Comparison of ENCODE assay signal across 17 cellular contexts in the genomic region with DNA sequence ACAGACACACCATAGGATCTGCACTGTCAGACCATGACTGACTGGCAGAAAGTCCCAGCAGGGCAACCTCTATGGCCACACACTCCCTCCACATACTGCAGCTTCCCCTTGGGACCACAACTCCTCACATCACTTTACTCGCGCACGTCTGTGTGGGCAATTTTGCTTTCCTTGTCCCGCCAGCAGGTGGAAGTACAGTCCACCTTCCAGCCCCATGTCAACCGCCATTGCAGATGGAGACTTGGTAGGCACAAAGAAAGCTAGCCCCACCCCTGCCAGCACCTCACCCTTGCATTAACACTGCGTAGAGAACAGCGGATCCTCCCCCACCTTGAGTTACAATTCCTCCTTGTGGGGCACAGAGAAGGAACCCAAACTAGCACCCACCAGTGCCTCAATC.
DNase-seq lines count a peak whose midpoint lies in the region; TF ChIP-seq lines count a peak whose summit lies in the region.
"Had no signal": no experiment of that assay in that cellular context is flagged by ENCODE, and none has a peak within 500 bp of the region (broad histone marks: within the 10 kb centered on the region; RNA-seq: fewer than 3 reads in every experiment).

No MANE protein-coding gene starts in this region.

- DNase-seq in NCI-H82 (lab: John Stamatoyannopoulos, UW) (peak; percentile 13), NCI-H82 treated with DMSO at 0.1 percent for 48 hours (lab: John Stamatoyannopoulos, UW; ENCODE audit: unreplicated experiment) (no peak), HuH-7 (ENCODE audit: low spot score) (peak; percentile 9), NCI-H1105 (lab: John Stamatoyannopoulos, UW) (no peak), OCI-M2 (lab: John Stamatoyannopoulos, UW; ENCODE audit: unreplicated experiment) (no peak), midbrain (lab: John Stamatoyannopoulos, UW) (no peak)
- DNase-seq: activated T-cell treated with anti-CD3 and anti-CD28 coated beads, Interleukin-2, amount 50 U/mL, for 48 hours; CD4-positive, alpha-beta T cell; DMS79 treated with DMSO at 0.1 percent for 48 hours; effector memory CD8-positive, alpha-beta T cell; MM.1S; NCI-H226; right cardiac atrium; substantia nigra had no signal

- no peak overlapping the region for H3K9ac ChIP-seq in liver (ENCODE audit: low read depth in 1 of 2, low read length in 2 of 2)

- H3K27me3 ChIP-seq in liver (ENCODE audit: control insufficient read depth in 4 of 4, insufficient read depth in 4 of 4, low read length in 3 of 4) = no peaks in the 10 kb centered on the region

- H3K4me1 ChIP-seq in liver (ENCODE audit: control insufficient read depth in 4 of 4, insufficient read depth in 4 of 4, low read length in 3 of 4) = no peaks in the 10 kb centered on the region

- peaks cover 0 to 3% (median 0%) of the 10 kb centered on the region in 4 donors for H3K9me3 ChIP-seq in liver (ENCODE audit: control insufficient read depth in 4 of 4, low read length in 3 of 4)

- no peak overlapping the region for H3K4me3 ChIP-seq in liver (ENCODE audit: low read depth in 1 of 3, low read length in 3 of 3)
- H3K4me3 ChIP-seq: lung had no signal

- WGBS in liver = 59% methylated on average over 7 of the region's 7 CpGs

- H3K27ac ChIP-seq in VCaP (no peak overlapping the region), liver (ENCODE audit: low read depth in 1 of 2, low read length in 2 of 2) (no peak overlapping the region)

- no peaks in the 10 kb centered on the region for H3K36me3 ChIP-seq in liver (ENCODE audit: control insufficient read depth in 4 of 4, insufficient read depth in 3 of 4, low read depth in 1 of 4, low read length in 3 of 4)

- TF ChIP-seq CTCF in VCaP (conservative IDR thresholded peaks at IDR 0.05) (peak; percentile 62), liver (IDR thresholded peaks at IDR 0.05; ENCODE audit: low read depth, low read length, missing input control) (peak; percentile 26)

- peak; percentile 54 to 67 for TF ChIP-seq RAD21 in liver (IDR thresholded peaks at IDR 0.05)

TF ChIP-seq in liver, 16 proteins besides CTCF, POLR2A, EP300 and RAD21:
- TF ChIP-seq JUND (IDR thresholded peaks at IDR 0.05) = no peak
- no peak for TF ChIP-seq TAF1 (conservative IDR thresholded peaks at IDR 0.05)
- no peak for TF ChIP-seq FOXA1 (IDR thresholded peaks at IDR 0.05)
- TF ChIP-seq, protein P1, sequence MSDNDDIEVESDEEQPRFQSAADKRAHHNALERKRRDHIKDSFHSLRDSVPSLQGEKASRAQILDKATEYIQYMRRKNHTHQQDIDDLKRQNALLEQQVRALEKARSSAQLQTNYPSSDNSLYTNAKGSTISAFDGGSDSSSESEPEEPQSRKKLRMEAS (IDR thresholded peaks at IDR 0.05) = no peak
- TF ChIP-seq, protein P2, sequence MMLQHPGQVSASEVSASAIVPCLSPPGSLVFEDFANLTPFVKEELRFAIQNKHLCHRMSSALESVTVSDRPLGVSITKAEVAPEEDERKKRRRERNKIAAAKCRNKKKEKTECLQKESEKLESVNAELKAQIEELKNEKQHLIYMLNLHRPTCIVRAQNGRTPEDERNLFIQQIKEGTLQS (IDR thresholded peaks at IDR 0.05) = no peak
- TF ChIP-seq EGR1 (IDR thresholded peaks at IDR 0.05; ENCODE audit: low read depth in 2 of 2) = no peak
- no peak for TF ChIP-seq FOXA2 (IDR thresholded peaks at IDR 0.05)

Comparison
In these comparisons a context has a peak if more than half of its experiments do, and no peak if none do; other contexts are left out.
1. DNase-seq: peak in NCI-H82 (single experiment) and HuH-7 (single experiment); none in NCI-H82 treated with DMSO at 0.1 percent for 48 hours (single experiment), NCI-H1105 (single experiment), OCI-M2 (single experiment) and midbrain (single experiment).